Comparison of ENCODE assay signal across 8 cellular contexts in genomic region chr20:49669601-49670189, GRCh38. TPM values are rescaled to one million over a fixed set of nuclear protein-coding genes. Genes with fewer than 3 reads are reported as not detected.
DNase-seq lines count a peak whose midpoint lies in the region; ATAC-seq and TF ChIP-seq lines count a peak whose summit lies in the region.

No MANE protein-coding gene starts in this region.

- H3K27me3 ChIP-seq in GM06990 (replicated peaks; ENCODE audit: control insufficient read depth, insufficient read depth, low read length) (no peaks in the 10 kb centered on the region), Karpas-422 (ENCODE audit: low read length) (0 out of 2 replicates have a peak, but pooled peaks cover 2% of the 10 kb centered on the region), heart right ventricle (no peaks in the 10 kb centered on the region)

- no peak overlapping the region; the same call in 1 of the 2 replicates for H3K27ac ChIP-seq in Karpas-422 (ENCODE audit: low read length)
- H3K27ac ChIP-seq in heart right ventricle: peak overlapping the region in 2 of 10 donors; percentile 28 to 71

- H3K9ac ChIP-seq in Karpas-422 (ENCODE audit: low read length): peak overlapping the region; percentile 46; the same call in 1 of the 2 replicates

- H3K9me3 ChIP-seq in Karpas-422 (ENCODE audit: low read length) (no peaks in the 10 kb centered on the region), heart right ventricle (no peaks in the 10 kb centered on the region)

- H3K4me3 ChIP-seq in GM06990 (replicated peaks; ENCODE audit: low read depth, low read length) (peak overlapping the region; percentile 36), Karpas-422 (ENCODE audit: low read length) (peak overlapping the region; percentile 60), heart right ventricle (peak overlapping the region in 1 of 10 donors; percentile 15)

- H4K20me1 ChIP-seq in Karpas-422 (ENCODE audit: insufficient read depth, low read depth, low read length): peaks cover 9% of the 10 kb centered on the region; the same call in 1 of the 2 replicates

- ATAC-seq in GM21390 (IDR thresholded peaks at IDR 0.05; ENCODE audit: unreplicated experiment): peak; percentile 56
- ATAC-seq in left colon: peak; percentile 21
- no peak for ATAC-seq in heart right ventricle

- TF ChIP-seq CTCF in GM06990 (IDR thresholded peaks at IDR 0.05; ENCODE audit: insufficient read depth, low read length, poor library complexity, severe bottlenecking): no peak
- TF ChIP-seq CTCF in heart right ventricle (IDR thresholded peaks at IDR 0.05): no peak

- H3K9me2 ChIP-seq in Karpas-422 (replicated peaks; ENCODE audit: insufficient read depth, low read length): no peaks in the 10 kb centered on the region

- no peak overlapping the region for H2AFZ ChIP-seq in Karpas-422 (ENCODE audit: low read length)

- H3K36me3 ChIP-seq in GM06990 (ENCODE audit: control insufficient read depth, insufficient read depth, low read length): no peaks in the 10 kb centered on the region
- no peaks in the 10 kb centered on the region for H3K36me3 ChIP-seq in Karpas-422 (ENCODE audit: insufficient read depth, low read length)
- no peaks in the 10 kb centered on the region for H3K36me3 ChIP-seq in heart right ventricle

- WGBS in heart right ventricle, 2 donors: 78 to 87% methylated on average over 7 of the region's 7 CpGs

- DNase-seq in GM06990 (ENCODE audit: extremely low read depth, insufficient read length): peak; percentile 80
- DNase-seq in Karpas-422: peak; percentile 65
- DNase-seq in left colon: no peak
- DNase-seq in D341Med (ENCODE audit: low spot score): no peak
- DNase-seq in EL: no peak
- DNase-seq in heart right ventricle: no peak
- no peak for DNase-seq in NCI-H1436 treated with DMSO at 0.1 percent for 48 hours (lab: John Stamatoyannopoulos, UW)

- intact Hi-C loops in left colon (cut with DNase I, micrococcal nuclease): no loop called here
- intact Hi-C loops in heart right ventricle (cut with DNase I): loop anchor here in 1 of 10 donors (5.0 kb wide), 1 partner anchor 862 kb away; no protein-coding TSS in a partner anchor

- H3K79me2 ChIP-seq in Karpas-422 (ENCODE audit: low read length): no peaks in the 10 kb centered on the region

- peaks cover 47% of the 10 kb centered on the region for H3K4me1 ChIP-seq in Karpas-422 (ENCODE audit: low read length)
- peaks cover 2 to 85% (median 61%) of the 10 kb centered on the region in 9 donors for H3K4me1 ChIP-seq in heart right ventricle

- H3K4me2 ChIP-seq in Karpas-422 (ENCODE audit: low read depth, low read length, poor library complexity, severe bottlenecking): peak overlapping the region; percentile 83

RNA-seq across cellular contexts. Expression of gene B4GALT5, which starts 44.0 kb away (rescaled TPM):
- total RNA-seq in Karpas-422 (2014; rRNA removed; shearing (Covaris generic); ENCODE audit: low replicate concordance): 2.6 and 3.7 TPM in 2 replicates
- total RNA-seq in left colon (10 to 100 TPM; 58.1 to 64.8 TPM), heart right ventricle (10 to 100 TPM; 24.4 to 61.6 (median 34.3) TPM)
- polyA plus RNA-seq in heart right ventricle: 10 to 100 TPM in 1 of 2 donors, 1 to 10 TPM in 1; 7.4 to 12.5 TPM

Comparison
In these comparisons a context has a peak if more than half of its experiments do, and no peak if none do; other contexts are left out.
1. DNase-seq: peak in GM06990 (single experiment) and Karpas-422 (single experiment); none in left colon (0 of 2), D341Med (single experiment), EL (single experiment), heart right ventricle (0 of 2) and NCI-H1436 treated with DMSO at 0.1 percent for 48 hours (single experiment).
2. ATAC-seq: peak in GM21390 (single experiment) and left colon (single experiment); none in heart right ventricle (0 of 8).